In the genomic region with DNA sequence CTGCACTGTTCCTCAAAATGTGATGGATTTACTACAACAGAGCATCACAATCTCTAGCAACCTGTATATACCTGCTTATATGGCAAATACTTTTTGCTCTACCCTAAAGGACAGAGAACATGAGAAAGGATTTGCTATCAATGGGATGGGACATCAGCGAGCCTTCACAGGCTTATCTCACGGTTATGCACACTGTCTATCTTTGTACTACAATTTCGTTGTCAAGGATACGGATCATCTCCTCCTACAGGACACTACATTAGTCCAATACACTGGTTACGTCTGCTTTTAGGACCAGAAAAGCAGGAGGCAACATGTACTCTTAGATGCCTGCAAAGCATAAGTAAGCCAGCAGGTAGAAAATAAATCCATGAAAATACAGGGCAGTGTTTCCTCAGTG, we compare ENCODE assay signal across 22 cellular contexts. TPM values are rescaled to one million over a fixed set of nuclear protein-coding genes. Genes with fewer than 3 reads are reported as not detected.
A peak's percentile ranks its signal among the peaks of the same experiment; 100 is the strongest.
DNase-seq lines count a peak whose midpoint lies in the region; ATAC-seq, FAIRE-seq and TF ChIP-seq lines count a peak whose summit lies in the region.
"Had no signal": no experiment of that assay in that cellular context is flagged by ENCODE, and none has a peak within 500 bp of the region (broad histone marks: within the 10 kb centered on the region; RNA-seq: fewer than 3 reads in every experiment).

No MANE protein-coding gene starts in this region.

- H3K79me2 ChIP-seq in HepG2 (ENCODE audit: insufficient read depth, low read length), result no peaks in the 10 kb centered on the region
- peaks cover 33% of the 10 kb centered on the region for H3K79me2 ChIP-seq in keratinocyte (ENCODE audit: control insufficient read depth, insufficient read depth, low read length)

- H3K4me3 ChIP-seq in HepG2 (replicated peaks in 1 of 3; ENCODE audit: insufficient read depth in 1 of 3, low read depth in 2 of 3, low read length in 3 of 3), result no peak overlapping the region
- no peak overlapping the region for H3K4me3 ChIP-seq in right lobe of liver
- no peak overlapping the region for H3K4me3 ChIP-seq in keratinocyte (ENCODE audit: control insufficient read depth in 2 of 3, extremely low read depth in 1 of 3, insufficient read depth in 2 of 3, low read depth in 1 of 3, low read length in 3 of 3)
- H3K4me3 ChIP-seq: BLaER1 treated with 17β-estradiol and CSF1 and Interleukin-3, amounts not matched to agents 10 nM and 100 nM; GM12878 had no signal

- no peaks in the 10 kb centered on the region for H3K9me1 ChIP-seq in keratinocyte (ENCODE audit: control insufficient read depth, extremely low read depth, insufficient read depth, low read length)

- DNase-seq in HepG2 (ENCODE audit: low spot score) (no peak), right lobe of liver (no peak), OCI-M1 (lab: John Stamatoyannopoulos, UW) (peak; percentile 36), keratinocyte (ENCODE audit: low read depth, low spot score) (no peak), ecto neural progenitor cell (ENCODE audit: low spot score) (no peak), RKO (ENCODE audit: low spot score) (no peak)
- DNase-seq: 8988T; Calu3; CD8-positive, alpha-beta T cell; DND-41; EL; H9 had no signal

- dilution Hi-C loops in keratinocyte (cut with MboI; ENCODE audit: extremely low pct_ligation_motif_present, low sequenced_read_pairs), result no loop called here

- H3K27ac ChIP-seq in HepG2 (ENCODE audit: extremely low read length, insufficient read depth, low read length), result no peak overlapping the region
- H3K27ac ChIP-seq in right lobe of liver, result no peak overlapping the region
- no peak overlapping the region for H3K27ac ChIP-seq in keratinocyte (ENCODE audit: control insufficient read depth, insufficient read depth, low read length)
- H3K27ac ChIP-seq: BLaER1 treated with 17β-estradiol and CSF1 and Interleukin-3, amounts not matched to agents 10 nM and 100 nM; HL-60 had no signal

- H3K4me2 ChIP-seq in HepG2 (ENCODE audit: low read depth, low read length) (no peak overlapping the region), keratinocyte (ENCODE audit: control insufficient read depth, extremely low read depth, insufficient read depth, low read depth, low read length) (no peak overlapping the region)
- H3K4me2 ChIP-seq: BLaER1 treated with 17β-estradiol and CSF1 and Interleukin-3, amounts not matched to agents 10 nM and 100 nM had no signal

- H2AFZ ChIP-seq in HepG2 (ENCODE audit: low read length) (no peak overlapping the region), keratinocyte (ENCODE audit: control insufficient read depth, low read length) (no peak overlapping the region)

- TF ChIP-seq CTCF in HepG2 (CRISPR knock-in tag; IDR thresholded peaks at IDR 0.05) (no peak), right lobe of liver (IDR thresholded peaks at IDR 0.05) (no peak), keratinocyte (optimal IDR thresholded peaks at IDR 0.05 in 1 of 3, IDR thresholded peaks at IDR 0.05 in 1 of 3, conservative IDR thresholded peaks at IDR 0.05 in 1 of 3; ENCODE audit: extremely low read depth in 1 of 3, insufficient read depth in 2 of 3, low read length in 3 of 3) (no peak)

- TF ChIP-seq RAD21 in HepG2 (CRISPR knock-in tag; IDR thresholded peaks at IDR 0.05), result no peak

- intact Hi-C loops in HepG2 (cut with micrococcal nuclease; ENCODE audit: unreplicated experiment), result no loop called here
- intact Hi-C loops in right lobe of liver (cut with DNase I), result no loop called here

- TF ChIP-seq EP300 in HepG2 (IDR thresholded peaks at IDR 0.05; ENCODE audit: low read depth in 2 of 2, low read length in 2 of 2) (no peak), HepG2 (CRISPR knock-in tag; IDR thresholded peaks at IDR 0.05; ENCODE audit: borderline replicate concordance) (no peak)

- POLR2A ChIA-PET in HepG2 (lab: Yijun Ruan, JAX), result no interaction called here

- H3K9me3 ChIP-seq in HepG2 (ENCODE audit: low read length) (no peaks in the 10 kb centered on the region), right lobe of liver (no peaks in the 10 kb centered on the region), keratinocyte (ENCODE audit: control insufficient read depth, low read depth, low read length) (no peaks in the 10 kb centered on the region)

- H4K20me1 ChIP-seq in HepG2 (ENCODE audit: insufficient read depth, low read length) (peaks cover 1% of the 10 kb centered on the region; the same call in 1 of the 2 replicates), keratinocyte (ENCODE audit: control insufficient read depth, extremely low read depth, insufficient read depth, low read length) (no peaks in the 10 kb centered on the region)

- WGBS in HepG2 (ENCODE audit: low lambda C conversion rate), result 94% methylated on average over 5 of the region's 5 CpGs
- 81% methylated on average over 5 of the region's 5 CpGs for WGBS in right lobe of liver (ENCODE audit: insufficient coverage, low coverage, low lambda C conversion rate, missing lambda C conversion rate)

- TF ChIP-seq POLR2A in HepG2 (IDR thresholded peaks at IDR 0.05; ENCODE audit: insufficient read depth in 1 of 2, low read depth in 2 of 2, low read length in 2 of 2) (no peak), right lobe of liver (IDR thresholded peaks at IDR 0.05) (no peak)

- H3K9ac ChIP-seq in HepG2 (ENCODE audit: insufficient read depth, low read depth, low read length) (no peak overlapping the region), keratinocyte (ENCODE audit: control insufficient read depth, extremely low read depth, insufficient read depth, low read length) (no peak overlapping the region)
- H3K9ac ChIP-seq: BLaER1 treated with 17β-estradiol and CSF1 and Interleukin-3, amounts not matched to agents 10 nM and 100 nM had no signal

- H3K4me1 ChIP-seq in HepG2 (ENCODE audit: insufficient read depth, low read length), result no peaks in the 10 kb centered on the region
- H3K4me1 ChIP-seq in right lobe of liver, result no peaks in the 10 kb centered on the region
- no peaks in the 10 kb centered on the region for H3K4me1 ChIP-seq in keratinocyte (ENCODE audit: control insufficient read depth, extremely low read depth, insufficient read depth, low read length)

- FAIRE-seq in HepG2 (lab: Jason Lieb, UNC), result no peak
- peak; percentile 20 for FAIRE-seq in keratinocyte (lab: Jason Lieb, UNC)
- FAIRE-seq: GM12878, GM19239, H1 had no signal

- no peak for ATAC-seq in HepG2
- ATAC-seq in right lobe of liver, result no peak
- ATAC-seq in HG03139 (IDR thresholded peaks at IDR 0.05; ENCODE audit: unreplicated experiment), result no peak
- ATAC-seq: CD8-positive, alpha-beta T cell; GM12878 had no signal

- in situ Hi-C loops in HepG2 (cut with HindIII; ENCODE audit: extremely low pct_ligation_motif_present, low pct_unique_long_range_greater_than_20kb), result no loop called here

- no TSS peak for BruUV-seq in HepG2 (replicated peaks; lab: Mats Ljungman, UMichigan)

- 0 out of 5 replicates have a peak, but pooled peaks cover 0 to 2% of the 10 kb centered on the region in 2 experiments for H3K36me3 ChIP-seq in HepG2 (replicated peaks in 1 of 2; ENCODE audit: control insufficient read depth in 1 of 2, insufficient read depth in 2 of 2, low read length in 2 of 2)
- no peaks in the 10 kb centered on the region for H3K36me3 ChIP-seq in right lobe of liver
- peaks cover 0 to 2% of the 10 kb centered on the region in 2 experiments for H3K36me3 ChIP-seq in keratinocyte (ENCODE audit: control insufficient read depth in 2 of 2, extremely low read depth in 1 of 2, insufficient read depth in 2 of 2, low read length in 2 of 2)

- CTCF ChIA-PET in HepG2 (lab: Yijun Ruan, JAX; ENCODE audit: low intra/inter-chr PET ratio, low total read pairs), result no interaction called here

- H3K27me3 ChIP-seq in HepG2 (ENCODE audit: control insufficient read depth in 1 of 2, insufficient read depth in 2 of 2, low read length in 2 of 2), result no peaks in the 10 kb centered on the region
- no peaks in the 10 kb centered on the region for H3K27me3 ChIP-seq in right lobe of liver
- no peaks in the 10 kb centered on the region for H3K27me3 ChIP-seq in keratinocyte (ENCODE audit: control insufficient read depth, extremely low read depth, insufficient read depth, low read length)
- H3K27me3 ChIP-seq: BLaER1 treated with 17β-estradiol and CSF1 and Interleukin-3, amounts not matched to agents 10 nM and 100 nM had no signal

RNA-seq across cellular contexts. Expression of gene STX7, which starts 34.2 kb away (rescaled TPM):
- total RNA-seq in HepG2 (2016; rRNA removed; fragmentation: Illumina TruSeq; extraction: Trizol) (34.7 and 40.6 TPM in 2 replicates), right lobe of liver (10 to 100 TPM; 14.9 to 28.5 (median 17.0) TPM)
- 9.1 and 12.7 TPM in 2 replicates for total RNA-seq in HepG2 (2016; cell fraction: cytosol; rRNA removed; fragmentation: Illumina TruSeq; extraction: Trizol; ENCODE audit: low read depth)
- 32.6 and 44.2 TPM in 2 replicates for total RNA-seq in HepG2 (2016; cell fraction: insoluble cytoplasmic fraction; rRNA removed; fragmentation: Illumina TruSeq; extraction: Trizol)
- 22.3 and 24.0 TPM in 2 replicates for total RNA-seq in HepG2 (2016; cell fraction: membrane; rRNA removed; fragmentation: Illumina TruSeq; extraction: Trizol)
- 23.7 and 27.2 TPM in 2 replicates for total RNA-seq in HepG2 (2016; cell fraction: nucleus; rRNA removed; fragmentation: Illumina TruSeq; extraction: Trizol)
- polyA plus RNA-seq in HepG2 (2011; rRNA removed) (25.1 and 28.0 TPM in 2 replicates), keratinocyte (28.8 to 41.0 TPM (median 34.9 TPM) in 3 replicates)
- 12.2 and 15.6 TPM in 2 replicates for polyA plus RNA-seq in HepG2 (2011; cell fraction: cytosol; rRNA removed)
- polyA plus RNA-seq in HepG2 (2011; cell fraction: nucleus; rRNA removed), result 13.1 and 15.8 TPM in 2 replicates
- polyA plus RNA-seq in HepG2 (2012), result 25.0 and 25.6 TPM in 2 replicates
- 5.7 and 8.0 TPM in 2 replicates for polyA plus RNA-seq in HepG2 (2016; cell fraction: cytosol; fragmentation: Illumina TruSeq; extraction: Trizol; ENCODE audit: low read depth)
- polyA plus RNA-seq in HepG2 (2016; cell fraction: insoluble cytoplasmic fraction; fragmentation: Illumina TruSeq; extraction: Trizol; ENCODE audit: low read depth), result 38.6 and 40.4 TPM in 2 replicates
- polyA plus RNA-seq in HepG2 (2016; cell fraction: membrane; fragmentation: Illumina TruSeq; extraction: Trizol; ENCODE audit: low read depth), result 9.1 and 10.4 TPM in 2 replicates
- polyA plus RNA-seq in HepG2 (2016; cell fraction: nucleus; fragmentation: Illumina TruSeq; extraction: Trizol; ENCODE audit: insufficient read depth, low read depth), result 18.9 and 21.3 TPM in 2 replicates
- 4.0 and 12.0 TPM in 2 replicates for polyA minus RNA-seq in HepG2 (2011; rRNA and poly(A)+ RNA removed; ENCODE audit: low replicate concordance)
- 22.2 and 23.8 TPM in 2 replicates for polyA minus RNA-seq in HepG2 (2011; cell fraction: cytosol; rRNA and poly(A)+ RNA removed)
- 88.5 and 114 TPM in 2 replicates for polyA minus RNA-seq in HepG2 (2011; cell fraction: nucleus; rRNA and poly(A)+ RNA removed)
- polyA plus RNA-seq in keratinocyte (2011; ENCODE audit: low read depth), result 51.1 TPM
- 18.3 and 30.3 TPM in 2 replicates for polyA plus RNA-seq in keratinocyte (2011; cell fraction: cytosol; rRNA removed)
- polyA plus RNA-seq in keratinocyte (2011; cell fraction: nucleus; rRNA removed), result 12.5 and 17.3 TPM in 2 replicates
- 25.4 and 27.8 TPM in 2 replicates for polyA plus RNA-seq in keratinocyte (2012; ENCODE audit: low replicate concordance)
- polyA minus RNA-seq in keratinocyte, result 11.2 to 25.0 TPM (median 23.5 TPM) in 3 replicates
- polyA minus RNA-seq in keratinocyte (2011; cell fraction: cytosol; rRNA and poly(A)+ RNA removed), result 26.9 TPM
- polyA minus RNA-seq in keratinocyte (2011; cell fraction: nucleus; rRNA and poly(A)+ RNA removed), result 17.2 and 23.7 TPM in 2 replicates

RNA-seq across cellular contexts. Expression of gene TAAR9, which starts 59.4 kb away (rescaled TPM):
- total RNA-seq in HepG2 (2016; rRNA removed; fragmentation: Illumina TruSeq; extraction: Trizol) (not detected in 2 replicates), right lobe of liver (not detected)
- not detected in 2 replicates for total RNA-seq in HepG2 (2016; cell fraction: cytosol; rRNA removed; fragmentation: Illumina TruSeq; extraction: Trizol; ENCODE audit: low read depth)
- not detected in 2 replicates for total RNA-seq in HepG2 (2016; cell fraction: insoluble cytoplasmic fraction; rRNA removed; fragmentation: Illumina TruSeq; extraction: Trizol)
- not detected in 2 replicates for total RNA-seq in HepG2 (2016; cell fraction: membrane; rRNA removed; fragmentation: Illumina TruSeq; extraction: Trizol)
- not detected in 2 replicates for total RNA-seq in HepG2 (2016; cell fraction: nucleus; rRNA removed; fragmentation: Illumina TruSeq; extraction: Trizol)
- polyA plus RNA-seq in HepG2 (2011; rRNA removed) (0.07 TPM in 1 of 2 replicates, not detected in the other), keratinocyte (not detected in 3 replicates)
- polyA plus RNA-seq in HepG2 (2011; cell fraction: cytosol; rRNA removed), result not detected in 2 replicates
- polyA plus RNA-seq in HepG2 (2011; cell fraction: nucleus; rRNA removed), result 0.14 TPM in 1 of 2 replicates, not detected in the other
- polyA plus RNA-seq in HepG2 (2012), result not detected in 2 replicates
- polyA plus RNA-seq in HepG2 (2016; cell fraction: cytosol; fragmentation: Illumina TruSeq; extraction: Trizol; ENCODE audit: low read depth), result not detected in 2 replicates
- not detected in 2 replicates for polyA plus RNA-seq in HepG2 (2016; cell fraction: insoluble cytoplasmic fraction; fragmentation: Illumina TruSeq; extraction: Trizol; ENCODE audit: low read depth)
- not detected in 2 replicates for polyA plus RNA-seq in HepG2 (2016; cell fraction: membrane; fragmentation: Illumina TruSeq; extraction: Trizol; ENCODE audit: low read depth)
- polyA plus RNA-seq in HepG2 (2016; cell fraction: nucleus; fragmentation: Illumina TruSeq; extraction: Trizol; ENCODE audit: insufficient read depth, low read depth), result not detected in 2 replicates
- polyA minus RNA-seq in HepG2 (2011; rRNA and poly(A)+ RNA removed; ENCODE audit: low replicate concordance), result 0.24 TPM in 1 of 2 replicates, not detected in the other
- polyA minus RNA-seq in HepG2 (2011; cell fraction: cytosol; rRNA and poly(A)+ RNA removed), result not detected in 2 replicates
- polyA minus RNA-seq in HepG2 (2011; cell fraction: nucleus; rRNA and poly(A)+ RNA removed), result not detected in 2 replicates
- polyA plus RNA-seq in keratinocyte (2011; ENCODE audit: low read depth), result not detected
- polyA plus RNA-seq in keratinocyte (2011; cell fraction: cytosol; rRNA removed), result not detected in 2 replicates
- not detected in 2 replicates for polyA plus RNA-seq in keratinocyte (2011; cell fraction: nucleus; rRNA removed)
- not detected in 2 replicates for polyA plus RNA-seq in keratinocyte (2012; ENCODE audit: low replicate concordance)
- not detected in 3 replicates for polyA minus RNA-seq in keratinocyte
- not detected for polyA minus RNA-seq in keratinocyte (2011; cell fraction: cytosol; rRNA and poly(A)+ RNA removed)
- polyA minus RNA-seq in keratinocyte (2011; cell fraction: nucleus; rRNA and poly(A)+ RNA removed), result not detected in 2 replicates
- total RNA-seq: A673; Calu3; CD8-positive, alpha-beta T cell; G401; GM12878; H1; H9; HT1080 had no signal
- polyA plus RNA-seq: AG04450, GM12878, H1 had no signal
